Comparison of ENCODE assay signal across 9 cellular contexts in the genomic region with DNA sequence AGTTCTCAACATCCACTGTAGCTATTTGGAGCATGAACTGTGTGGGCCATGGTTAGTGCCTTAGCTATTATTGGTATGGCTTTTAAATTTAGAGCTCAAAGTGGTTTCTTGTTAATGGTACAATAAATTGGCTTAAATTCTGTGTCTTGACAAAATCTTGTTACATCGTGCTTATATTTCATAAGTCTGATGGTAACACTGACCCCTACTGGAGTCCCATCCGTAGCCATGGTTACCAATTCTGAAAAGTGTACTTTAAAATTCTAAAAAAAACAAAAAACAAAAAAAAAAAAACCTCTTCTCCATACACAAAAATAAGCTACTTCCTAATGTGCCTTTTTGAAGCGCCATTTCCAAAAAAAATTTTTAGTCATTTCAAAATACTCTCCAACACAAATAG. TPM values are rescaled to one million over a fixed set of nuclear protein-coding genes. Genes with fewer than 3 reads are reported as not detected.
DNase-seq lines count a peak whose midpoint lies in the region; FAIRE-seq and TF ChIP-seq lines count a peak whose summit lies in the region.
"Had no signal": no experiment of that assay in that cellular context is flagged by ENCODE, and none has a peak within 500 bp of the region (broad histone marks: within the 10 kb centered on the region; RNA-seq: fewer than 3 reads in every experiment).

No MANE protein-coding gene starts in this region.

- POLR2A ChIA-PET in AG04450 (lab: Yijun Ruan, JAX): interaction anchor here (0.6 kb wide), 1 partner anchor 916 kb away, joined by 3 read pairs; no protein-coding TSS in a partner anchor

- no peak for FAIRE-seq in GM12892 (lab: Jason Lieb, UNC)

- H3K27me3 ChIP-seq in AG04450 (ENCODE audit: control insufficient read depth, insufficient read depth, low read length): peaks cover 17% of the 10 kb centered on the region

- H3K4me3 ChIP-seq in AG04450 (ENCODE audit: low read depth, low read length) (no peak overlapping the region), GM12865 (ENCODE audit: low read depth, low read length) (no peak overlapping the region), fibroblast of pulmonary artery (replicated peaks; ENCODE audit: low read depth, low read length) (no peak overlapping the region)

- TF ChIP-seq CTCF in AG04450 (IDR thresholded peaks at IDR 0.05; ENCODE audit: low read depth, low read length) (peak; percentile 57), GM12865 (IDR thresholded peaks at IDR 0.05; ENCODE audit: insufficient read depth, low read depth, low read length, missing control alignments) (peak; percentile 33), fibroblast of pulmonary artery (IDR thresholded peaks at IDR 0.05; ENCODE audit: low read length, missing control alignments) (peak; percentile 51)

- H3K27ac ChIP-seq in AG04450 (ENCODE audit: low read depth, low read length): no peak overlapping the region

- CTCF ChIA-PET in AG04450 (lab: Charles Lee): interaction anchor here (0.6 to 10.9 kb wide), 31 partner anchors 9 to 1459 kb away, joined by 3 to 249 read pairs (median 3); a partner anchor contains a TSS

- peaks cover 3% of the 10 kb centered on the region; the same call in 1 of the 2 replicates for H3K9me3 ChIP-seq in AG04450 (ENCODE audit: control insufficient read depth, insufficient read depth, low read length)

- DNase-seq in AG04450 (ENCODE audit: low read depth, low spot score) (no peak), GM12865 (ENCODE audit: low read depth) (peak; percentile 26), RPMI8226 (peak; percentile 26), fibroblast of pulmonary artery (ENCODE audit: low read depth) (peak; percentile 58), HuH-7 (ENCODE audit: low spot score) (no peak), GM12892 (ENCODE audit: insufficient read length) (no peak), NCI-H1092 (lab: John Stamatoyannopoulos, UW) (no peak)
- no peak for DNase-seq in activated T-cell treated with anti-CD3 and anti-CD28 coated beads, Interleukin-2, amount 50 U/mL, for 1 hour
- DNase-seq: NCI-H2107 had no signal

- TF ChIP-seq POLR2A in GM12892 (IDR thresholded peaks at IDR 0.05; ENCODE audit: low read depth, low read length): no peak

RNA-seq across cellular contexts. Expression of a gene that starts 6.4 kb away (rescaled TPM):
- polyA plus RNA-seq in AG04450 (2011; rRNA removed): 41.8 and 43.7 TPM in 2 replicates
- polyA minus RNA-seq in AG04450 (2011; rRNA and poly(A)+ RNA removed): 18.2 and 24.6 TPM in 2 replicates
- polyA plus RNA-seq in GM12892 (2012; ENCODE audit: missing spikeins): 69.8 TPM

RNA-seq across cellular contexts. Expression of a gene that starts 7.6 kb away (rescaled TPM):
- polyA plus RNA-seq in AG04450 (2011; rRNA removed): 1.1 TPM in 2 replicates
- 0.64 and 1.00 TPM in 2 replicates for polyA minus RNA-seq in AG04450 (2011; rRNA and poly(A)+ RNA removed)
- not detected for polyA plus RNA-seq in GM12892 (2012; ENCODE audit: missing spikeins)

RNA-seq across cellular contexts. Expression of a gene that starts 55.5 kb away (rescaled TPM):
- 0.50 and 0.53 TPM in 2 replicates for polyA plus RNA-seq in AG04450 (2011; rRNA removed)
- 0.22 and 0.51 TPM in 2 replicates for polyA minus RNA-seq in AG04450 (2011; rRNA and poly(A)+ RNA removed)
- not detected for polyA plus RNA-seq in GM12892 (2012; ENCODE audit: missing spikeins)

Comparison
In these comparisons a context has a peak if more than half of its experiments do, and no peak if none do; other contexts are left out.
1. DNase-seq: peak in GM12865 (single experiment), RPMI8226 (single experiment) and fibroblast of pulmonary artery (single experiment); none in AG04450 (single experiment), HuH-7 (single experiment), activated T-cell treated with anti-CD3 and anti-CD28 coated beads, Interleukin-2, amount 50 U/mL, for 1 hour (single experiment), GM12892 (single experiment) and NCI-H1092 (single experiment).
2. Peak in every context shown above with its lines, with median percentiles within 50 percentile points of each other: CTCF ChIP-seq.